ENCODE assay signal across 1 cellular context in the genomic region with DNA sequence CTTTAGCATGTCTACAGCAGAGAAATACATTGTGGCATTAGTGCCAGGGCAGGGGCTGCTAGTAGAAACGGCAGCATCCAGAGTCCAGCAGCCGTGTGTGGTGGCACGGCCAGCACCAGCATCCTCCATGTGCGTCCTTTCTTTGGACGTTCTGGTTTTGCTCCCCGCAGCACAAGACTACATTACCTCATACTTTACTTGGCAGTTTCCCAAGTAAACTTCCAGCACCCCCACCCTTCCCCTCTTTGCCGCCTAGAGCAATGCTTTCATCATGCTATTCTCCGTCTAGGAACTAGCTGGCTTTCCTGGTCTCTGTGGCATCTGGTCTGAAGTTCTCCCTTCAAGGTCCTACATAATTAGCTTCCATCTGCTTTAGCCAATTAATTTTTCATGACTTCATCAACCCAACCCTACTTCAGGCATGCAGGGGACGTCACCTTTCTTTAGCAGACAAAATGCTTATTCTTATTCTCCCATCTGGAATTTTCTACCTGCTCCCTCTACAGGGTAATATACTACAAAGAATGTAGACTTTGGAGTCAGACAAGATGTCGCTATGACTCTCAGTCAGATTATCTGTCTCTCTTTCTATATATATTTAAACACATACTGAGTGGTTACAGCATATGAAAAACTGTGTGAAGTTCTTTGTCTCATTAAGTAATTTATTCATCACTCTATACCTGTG.
TF ChIP-seq lines count a peak whose summit lies in the region.

No MANE protein-coding gene starts in this region.

TF ChIP-seq in K562, 482 proteins besides CTCF, POLR2A, EP300 and RAD21 (continued from another document):
- TF ChIP-seq, protein P1, sequence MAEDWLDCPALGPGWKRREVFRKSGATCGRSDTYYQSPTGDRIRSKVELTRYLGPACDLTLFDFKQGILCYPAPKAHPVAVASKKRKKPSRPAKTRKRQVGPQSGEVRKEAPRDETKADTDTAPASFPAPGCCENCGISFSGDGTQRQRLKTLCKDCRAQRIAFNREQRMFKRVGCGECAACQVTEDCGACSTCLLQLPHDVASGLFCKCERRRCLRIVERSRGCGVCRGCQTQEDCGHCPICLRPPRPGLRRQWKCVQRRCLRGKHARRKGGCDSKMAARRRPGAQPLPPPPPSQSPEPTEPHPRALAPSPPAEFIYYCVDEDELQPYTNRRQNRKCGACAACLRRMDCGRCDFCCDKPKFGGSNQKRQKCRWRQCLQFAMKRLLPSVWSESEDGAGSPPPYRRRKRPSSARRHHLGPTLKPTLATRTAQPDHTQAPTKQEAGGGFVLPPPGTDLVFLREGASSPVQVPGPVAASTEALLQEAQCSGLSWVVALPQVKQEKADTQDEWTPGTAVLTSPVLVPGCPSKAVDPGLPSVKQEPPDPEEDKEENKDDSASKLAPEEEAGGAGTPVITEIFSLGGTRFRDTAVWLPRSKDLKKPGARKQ (CRISPR knock-in tag; IDR thresholded peaks at IDR 0.05) = no peak
- TF ChIP-seq, protein P2, sequence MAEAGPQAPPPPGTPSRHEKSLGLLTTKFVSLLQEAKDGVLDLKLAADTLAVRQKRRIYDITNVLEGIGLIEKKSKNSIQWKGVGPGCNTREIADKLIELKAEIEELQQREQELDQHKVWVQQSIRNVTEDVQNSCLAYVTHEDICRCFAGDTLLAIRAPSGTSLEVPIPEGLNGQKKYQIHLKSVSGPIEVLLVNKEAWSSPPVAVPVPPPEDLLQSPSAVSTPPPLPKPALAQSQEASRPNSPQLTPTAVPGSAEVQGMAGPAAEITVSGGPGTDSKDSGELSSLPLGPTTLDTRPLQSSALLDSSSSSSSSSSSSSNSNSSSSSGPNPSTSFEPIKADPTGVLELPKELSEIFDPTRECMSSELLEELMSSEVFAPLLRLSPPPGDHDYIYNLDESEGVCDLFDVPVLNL (CRISPR knock-in tag; IDR thresholded peaks at IDR 0.05; ENCODE audit: low read depth) = no peak
- TF ChIP-seq DACH1 (IDR thresholded peaks at IDR 0.05; ENCODE audit: partially characterized antibody) (no peak), TRIM24 (IDR thresholded peaks at IDR 0.05) (peak in 1 of 2 experiments; percentile 29; a peak in 1 of 4 replicates), CBX8 (IDR thresholded peaks at IDR 0.05; ENCODE audit: borderline replicate concordance, extremely low read depth, low read depth, low read length, poor library complexity, severe bottlenecking) (no peak), JUND (IDR thresholded peaks at IDR 0.05; ENCODE audit: borderline replicate concordance, low read depth, low read length) (peak; percentile 37; the same call in 1 of the 2 replicates), JUND (tag; IDR thresholded peaks at IDR 0.05; ENCODE audit: borderline replicate concordance, low read depth, low read length) (no peak; the same call in 2 of the 3 replicates), HIVEP1 (CRISPR knock-in tag; IDR thresholded peaks at IDR 0.05) (no peak), CBX5 (IDR thresholded peaks at IDR 0.05; ENCODE audit: borderline replicate concordance, low read depth) (no peak), MIER1 (IDR thresholded peaks at IDR 0.05; ENCODE audit: low read depth) (no peak), GTF2E2 (tag; IDR thresholded peaks at IDR 0.05) (no peak), JUN (IDR thresholded peaks at IDR 0.05; ENCODE audit: borderline replicate concordance, low read depth, low read length) (0 out of 2 replicates have a peak, but pooled peaks have one; percentile 34), JUN (CRISPR knock-in tag; IDR thresholded peaks at IDR 0.05; ENCODE audit: borderline replicate concordance) (no peak), ZFX (CRISPR knock-in tag; IDR thresholded peaks at IDR 0.05) (no peak), ZNF175 (CRISPR knock-in tag; IDR thresholded peaks at IDR 0.05; ENCODE audit: low read depth) (no peak), STAG1 (CRISPR knock-in tag; IDR thresholded peaks at IDR 0.05; ENCODE audit: borderline replicate concordance) (no peak), CEBPG (CRISPR knock-in tag; IDR thresholded peaks at IDR 0.05) (0 out of 2 replicates have a peak, but pooled peaks have one; percentile 36), CEBPG (tag; conservative IDR thresholded peaks at IDR 0.05 in 1 of 2, IDR thresholded peaks at IDR 0.05 in 1 of 2) (peak; percentile 82 to 91), FOXJ2 (tag; IDR thresholded peaks at IDR 0.05) (no peak)
- TF ChIP-seq, protein P3, sequence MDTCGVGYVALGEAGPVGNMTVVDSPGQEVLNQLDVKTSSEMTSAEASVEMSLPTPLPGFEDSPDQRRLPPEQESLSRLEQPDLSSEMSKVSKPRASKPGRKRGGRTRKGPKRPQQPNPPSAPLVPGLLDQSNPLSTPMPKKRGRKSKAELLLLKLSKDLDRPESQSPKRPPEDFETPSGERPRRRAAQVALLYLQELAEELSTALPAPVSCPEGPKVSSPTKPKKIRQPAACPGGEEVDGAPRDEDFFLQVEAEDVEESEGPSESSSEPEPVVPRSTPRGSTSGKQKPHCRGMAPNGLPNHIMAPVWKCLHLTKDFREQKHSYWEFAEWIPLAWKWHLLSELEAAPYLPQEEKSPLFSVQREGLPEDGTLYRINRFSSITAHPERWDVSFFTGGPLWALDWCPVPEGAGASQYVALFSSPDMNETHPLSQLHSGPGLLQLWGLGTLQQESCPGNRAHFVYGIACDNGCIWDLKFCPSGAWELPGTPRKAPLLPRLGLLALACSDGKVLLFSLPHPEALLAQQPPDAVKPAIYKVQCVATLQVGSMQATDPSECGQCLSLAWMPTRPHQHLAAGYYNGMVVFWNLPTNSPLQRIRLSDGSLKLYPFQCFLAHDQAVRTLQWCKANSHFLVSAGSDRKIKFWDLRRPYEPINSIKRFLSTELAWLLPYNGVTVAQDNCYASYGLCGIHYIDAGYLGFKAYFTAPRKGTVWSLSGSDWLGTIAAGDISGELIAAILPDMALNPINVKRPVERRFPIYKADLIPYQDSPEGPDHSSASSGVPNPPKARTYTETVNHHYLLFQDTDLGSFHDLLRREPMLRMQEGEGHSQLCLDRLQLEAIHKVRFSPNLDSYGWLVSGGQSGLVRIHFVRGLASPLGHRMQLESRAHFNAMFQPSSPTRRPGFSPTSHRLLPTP (IDR thresholded peaks at IDR 0.05; ENCODE audit: borderline replicate concordance, extremely low read depth, insufficient read length) = no peak
- TF ChIP-seq, protein P4, sequence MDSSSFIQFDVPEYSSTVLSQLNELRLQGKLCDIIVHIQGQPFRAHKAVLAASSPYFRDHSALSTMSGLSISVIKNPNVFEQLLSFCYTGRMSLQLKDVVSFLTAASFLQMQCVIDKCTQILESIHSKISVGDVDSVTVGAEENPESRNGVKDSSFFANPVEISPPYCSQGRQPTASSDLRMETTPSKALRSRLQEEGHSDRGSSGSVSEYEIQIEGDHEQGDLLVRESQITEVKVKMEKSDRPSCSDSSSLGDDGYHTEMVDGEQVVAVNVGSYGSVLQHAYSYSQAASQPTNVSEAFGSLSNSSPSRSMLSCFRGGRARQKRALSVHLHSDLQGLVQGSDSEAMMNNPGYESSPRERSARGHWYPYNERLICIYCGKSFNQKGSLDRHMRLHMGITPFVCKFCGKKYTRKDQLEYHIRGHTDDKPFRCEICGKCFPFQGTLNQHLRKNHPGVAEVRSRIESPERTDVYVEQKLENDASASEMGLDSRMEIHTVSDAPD (CRISPR knock-in tag; IDR thresholded peaks at IDR 0.05) = no peak
- TF ChIP-seq, protein P5, sequence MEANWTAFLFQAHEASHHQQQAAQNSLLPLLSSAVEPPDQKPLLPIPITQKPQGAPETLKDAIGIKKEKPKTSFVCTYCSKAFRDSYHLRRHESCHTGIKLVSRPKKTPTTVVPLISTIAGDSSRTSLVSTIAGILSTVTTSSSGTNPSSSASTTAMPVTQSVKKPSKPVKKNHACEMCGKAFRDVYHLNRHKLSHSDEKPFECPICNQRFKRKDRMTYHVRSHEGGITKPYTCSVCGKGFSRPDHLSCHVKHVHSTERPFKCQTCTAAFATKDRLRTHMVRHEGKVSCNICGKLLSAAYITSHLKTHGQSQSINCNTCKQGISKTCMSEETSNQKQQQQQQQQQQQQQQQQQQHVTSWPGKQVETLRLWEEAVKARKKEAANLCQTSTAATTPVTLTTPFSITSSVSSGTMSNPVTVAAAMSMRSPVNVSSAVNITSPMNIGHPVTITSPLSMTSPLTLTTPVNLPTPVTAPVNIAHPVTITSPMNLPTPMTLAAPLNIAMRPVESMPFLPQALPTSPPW (CRISPR knock-in tag; IDR thresholded peaks at IDR 0.05) = peak; percentile 29; the same call in 1 of the 2 replicates
- TF ChIP-seq, protein P6, sequence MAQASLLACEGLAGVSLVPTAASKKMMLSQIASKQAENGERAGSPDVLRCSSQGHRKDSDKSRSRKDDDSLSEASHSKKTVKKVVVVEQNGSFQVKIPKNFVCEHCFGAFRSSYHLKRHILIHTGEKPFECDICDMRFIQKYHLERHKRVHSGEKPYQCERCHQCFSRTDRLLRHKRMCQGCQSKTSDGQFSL (CRISPR knock-in tag; IDR thresholded peaks at IDR 0.05) = 0 out of 2 replicates have a peak, but pooled peaks have one; percentile 50
- TF ChIP-seq, protein P6 (tag; IDR thresholded peaks at IDR 0.05) = no peak
- TF ChIP-seq, protein P7, sequence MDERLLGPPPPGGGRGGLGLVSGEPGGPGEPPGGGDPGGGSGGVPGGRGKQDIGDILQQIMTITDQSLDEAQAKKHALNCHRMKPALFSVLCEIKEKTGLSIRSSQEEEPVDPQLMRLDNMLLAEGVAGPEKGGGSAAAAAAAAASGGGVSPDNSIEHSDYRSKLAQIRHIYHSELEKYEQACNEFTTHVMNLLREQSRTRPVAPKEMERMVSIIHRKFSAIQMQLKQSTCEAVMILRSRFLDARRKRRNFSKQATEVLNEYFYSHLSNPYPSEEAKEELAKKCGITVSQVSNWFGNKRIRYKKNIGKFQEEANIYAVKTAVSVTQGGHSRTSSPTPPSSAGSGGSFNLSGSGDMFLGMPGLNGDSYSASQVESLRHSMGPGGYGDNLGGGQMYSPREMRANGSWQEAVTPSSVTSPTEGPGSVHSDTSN (CRISPR knock-in tag; IDR thresholded peaks at IDR 0.05; ENCODE audit: low read depth) = no peak
- TF ChIP-seq, protein P7 (tag; conservative IDR thresholded peaks at IDR 0.05; ENCODE audit: low read depth) = no peak
- TF ChIP-seq, protein P8, sequence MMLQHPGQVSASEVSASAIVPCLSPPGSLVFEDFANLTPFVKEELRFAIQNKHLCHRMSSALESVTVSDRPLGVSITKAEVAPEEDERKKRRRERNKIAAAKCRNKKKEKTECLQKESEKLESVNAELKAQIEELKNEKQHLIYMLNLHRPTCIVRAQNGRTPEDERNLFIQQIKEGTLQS (IDR thresholded peaks at IDR 0.05) = peak; percentile 39; the same call in 1 of the 2 replicates
- TF ChIP-seq, protein P8 (CRISPR knock-in tag; conservative IDR thresholded peaks at IDR 0.05) = no peak
